ENCODE assay signal across 17 cellular contexts in genomic region chr7:26493737-26494423, GRCh38.
"Had no signal": no experiment of that assay in that cellular context is flagged by ENCODE, and none has a peak within 500 bp of the region (broad histone marks: within the 10 kb centered on the region; RNA-seq: fewer than 3 reads in every experiment).

No MANE protein-coding gene starts in this region.

- H3K4me3 ChIP-seq: colonic mucosa, left lung, spleen, thoracic aorta had no signal

- H3K9me3 ChIP-seq: colonic mucosa, left lung, spleen, thoracic aorta had no signal

- H3K9me3 Mint-ChIP-seq: activated CD8-positive, alpha-beta T cell treated with anti-CD3 and anti-CD28 coated beads for 36 hours; activated naive CD4-positive, alpha-beta T cell treated with anti-CD3 and anti-CD28 coated beads, Interleukin-2, amount 50 U/mL, for 72 hours; activated T-cell treated with anti-CD3 and anti-CD28 coated beads, Interleukin-2, amount 50 U/mL, for 4 hours; brain; natural killer cell treated with Interleukin-12 subunit alpha and Interleukin-12 subunit beta and Interleukin-15 and Interleukin-18, amount 100 ng/mL, for 72 hours; stimulated activated naive CD8-positive, alpha-beta T cell treated with anti-CD3 and anti-CD28 coated beads, Interleukin-15, Interleukin-2, amounts not matched to agents 100 ng/mL and 50 ng/mL, for 24 hours had no signal

- H3K27ac ChIP-seq: colonic mucosa, left lung, spleen, thoracic aorta, WERI-Rb-1 had no signal

- ATAC-seq: activated CD8-positive, alpha-beta T cell treated with anti-CD3 and anti-CD28 coated beads for 36 hours; activated naive CD4-positive, alpha-beta T cell treated with anti-CD3 and anti-CD28 coated beads, Interleukin-2, amount 50 U/mL, for 72 hours; activated T-cell treated with anti-CD3 and anti-CD28 coated beads, Interleukin-2, amount 50 U/mL, for 4 hours; esophagus mucosa; left lung; sciatic nerve; T-helper 17 cell had no signal

- DNase-seq: activated CD8-positive, alpha-beta T cell treated with anti-CD3 and anti-CD28 coated beads for 36 hours; activated effector memory CD4-positive, alpha-beta T cell treated with Interleukin-2 at 50 U/mL for 16 hours; activated T-cell treated with anti-CD3 and anti-CD28 coated beads, Interleukin-2, amount 50 U/mL, for 4 hours; central memory CD4-positive, alpha-beta T cell; colonic mucosa; islet precursor cell; left lung; spleen; T-helper 17 cell; WERI-Rb-1 had no signal

- H3K27me3 Mint-ChIP-seq: activated CD8-positive, alpha-beta T cell treated with anti-CD3 and anti-CD28 coated beads for 36 hours; stimulated activated naive CD8-positive, alpha-beta T cell treated with anti-CD3 and anti-CD28 coated beads, Interleukin-15, Interleukin-2, amounts not matched to agents 100 ng/mL and 50 ng/mL, for 24 hours had no signal

- H3K4me3 Mint-ChIP-seq: activated CD8-positive, alpha-beta T cell treated with anti-CD3 and anti-CD28 coated beads for 36 hours; activated T-cell treated with anti-CD3 and anti-CD28 coated beads, Interleukin-2, amount 50 U/mL, for 4 hours; brain; natural killer cell treated with Interleukin-12 subunit alpha and Interleukin-12 subunit beta and Interleukin-15 and Interleukin-18, amount 100 ng/mL, for 72 hours; stimulated activated naive CD8-positive, alpha-beta T cell treated with anti-CD3 and anti-CD28 coated beads, Interleukin-15, Interleukin-2, amounts not matched to agents 100 ng/mL and 50 ng/mL, for 24 hours; T-helper 17 cell had no signal

- H3K27ac Mint-ChIP-seq: activated CD8-positive, alpha-beta T cell treated with anti-CD3 and anti-CD28 coated beads for 36 hours; activated naive CD4-positive, alpha-beta T cell treated with anti-CD3 and anti-CD28 coated beads, Interleukin-2, amount 50 U/mL, for 72 hours; natural killer cell treated with Interleukin-12 subunit alpha and Interleukin-12 subunit beta and Interleukin-15 and Interleukin-18, amount 100 ng/mL, for 72 hours; stimulated activated naive CD8-positive, alpha-beta T cell treated with anti-CD3 and anti-CD28 coated beads, Interleukin-15, Interleukin-2, amounts not matched to agents 100 ng/mL and 50 ng/mL, for 24 hours; T-helper 17 cell had no signal

- H3K36me3 Mint-ChIP-seq: activated naive CD4-positive, alpha-beta T cell treated with anti-CD3 and anti-CD28 coated beads, Interleukin-2, amount 50 U/mL, for 72 hours; brain; natural killer cell treated with Interleukin-12 subunit alpha and Interleukin-12 subunit beta and Interleukin-15 and Interleukin-18, amount 100 ng/mL, for 72 hours had no signal

- H3K36me3 ChIP-seq: colonic mucosa, left lung, spleen, thoracic aorta, WERI-Rb-1 had no signal

- H3K4me1 ChIP-seq: colonic mucosa, left lung, spleen had no signal
